Comparison of ENCODE assay signal across 8 cellular contexts in genomic region chr1:159960219-159960618, GRCh38. TPM values are rescaled to one million over a fixed set of nuclear protein-coding genes. Genes with fewer than 3 reads are reported as not detected.
"Had no signal": no experiment of that assay in that cellular context is flagged by ENCODE, and none has a peak within 500 bp of the region (broad histone marks: within the 10 kb centered on the region; RNA-seq: fewer than 3 reads in every experiment).

No MANE protein-coding gene starts in this region.

RNA-seq across cellular contexts. Expression of gene SLAMF9, which starts 6.2 kb away (rescaled TPM):
- total RNA-seq: activated CD4-positive, alpha-beta memory T cell treated with anti-CD3 and anti-CD28 coated beads for 36 hours; activated CD4-positive, alpha-beta T cell treated with anti-CD3 and anti-CD28 coated beads, Interleukin-2, amount 10 ng/mL, durations not matched to agents 7 days and 5 days; activated T-cell treated with anti-CD3 and anti-CD28 coated beads, Interleukin-2, amount 50 U/mL, for 4 hours; cardiac muscle cell; K562; Right ventricle myocardium superior; SJCRH30; T-helper 2 cell treated with Interferon-gamma antibody and Interleukin-4, amounts not matched to agents 100 ng/mL and 5 ng/mL, for 36 hours had no signal
- polyA plus RNA-seq: cardiac muscle cell had no signal

RNA-seq across cellular contexts. Expression of gene IGSF9, which starts 14.8 kb away (rescaled TPM):
- total RNA-seq: activated CD4-positive, alpha-beta T cell treated with anti-CD3 and anti-CD28 coated beads, Interleukin-2, amount 10 ng/mL, durations not matched to agents 7 days and 5 days had no signal
